20 cellular contexts compared by ENCODE assay signal in the genomic region with DNA sequence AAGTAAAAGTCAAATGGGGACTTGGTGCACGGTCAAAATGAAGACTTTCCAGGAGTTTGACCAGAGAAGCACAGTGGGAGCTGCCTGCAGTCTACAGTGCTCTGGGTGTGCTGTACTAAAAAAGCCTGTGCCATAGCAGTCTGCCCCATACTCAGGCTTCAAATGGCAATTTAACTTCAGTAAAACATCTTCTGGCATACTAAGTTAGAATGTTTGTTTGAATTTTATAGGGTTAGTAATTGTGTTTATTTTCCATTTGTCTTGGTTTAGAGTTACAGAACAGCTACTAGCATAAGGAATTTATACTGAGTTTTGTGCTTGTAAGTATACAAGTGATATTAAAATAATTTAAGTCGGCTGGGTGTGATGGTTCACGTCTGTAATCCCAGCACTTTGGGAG.
"Had no signal": no experiment of that assay in that cellular context is flagged by ENCODE, and none has a peak within 500 bp of the region (broad histone marks: within the 10 kb centered on the region; RNA-seq: fewer than 3 reads in every experiment).

No MANE protein-coding gene starts in this region.

- ATAC-seq: gastrocnemius medialis; heart right ventricle; left lobe of liver; naive thymus-derived CD4-positive, alpha-beta T cell; psoas muscle; stimulated activated naive B cell treated with anti-CD40 and anti-IgM and Interleukin-4, amounts not matched to agents 10 μg/mL and 1 μg/mL and 100 μg/mL, for 72 hours had no signal

- DNase-seq: dermis blood vessel endothelial cell; effector CD4-positive, alpha-beta T cell; endodermal cell; gastrocnemius medialis; heart right ventricle; hypothalamus; islet precursor cell; mammary epithelial cell; naive thymus-derived CD4-positive, alpha-beta T cell; nephron progenitor cell; psoas muscle; retina; right lobe of liver; stimulated activated CD4-positive, alpha-beta T cell treated with anti-CD3 and anti-CD28 coated beads, Interleukin-1b, Interleukin-23, amount 100 ng/mL, for 48 hours; stimulated activated CD4-positive, alpha-beta T cell treated with anti-CD3 and anti-CD28 coated beads, Interleukin-4, amount 100 ng/mL, for 4 hours; stimulated activated naive B cell treated with anti-CD40 and anti-IgM and Interleukin-4, amounts not matched to agents 10 μg/mL and 1 μg/mL and 100 μg/mL, for 72 hours; stomach; substantia nigra; transverse colon had no signal
